In the genomic region with DNA sequence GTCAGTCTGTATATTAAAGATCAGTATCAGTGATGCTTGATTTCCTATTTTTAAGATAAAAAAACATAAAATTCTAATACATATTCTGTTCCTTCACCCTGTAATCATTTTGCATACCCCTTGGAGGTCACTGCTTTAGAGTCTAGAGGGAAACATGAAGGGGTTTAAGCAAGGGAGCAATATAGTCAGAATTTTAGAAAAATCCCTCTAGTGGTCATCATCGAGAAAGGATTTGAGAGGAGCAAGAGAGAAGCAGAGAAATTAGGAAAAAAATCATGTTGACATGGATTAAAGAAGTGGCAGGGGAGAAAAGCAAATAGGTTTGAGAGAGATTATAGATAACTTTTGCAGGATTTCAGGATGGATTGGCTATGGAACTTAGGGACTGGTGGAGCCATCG, we compare ENCODE assay signal across 12 cellular contexts. TPM values are rescaled to one million over a fixed set of nuclear protein-coding genes. Genes with fewer than 3 reads are reported as not detected.
DNase-seq lines count a peak whose midpoint lies in the region; ATAC-seq and TF ChIP-seq lines count a peak whose summit lies in the region.
"Had no signal": no experiment of that assay in that cellular context is flagged by ENCODE, and none has a peak within 500 bp of the region (broad histone marks: within the 10 kb centered on the region; RNA-seq: fewer than 3 reads in every experiment).

No MANE protein-coding gene starts in this region.

- no peak for TF ChIP-seq EP300 in gastroesophageal sphincter (IDR thresholded peaks at IDR 0.05)

- no peaks in the 10 kb centered on the region for H3K4me1 ChIP-seq in colonic mucosa
- H3K4me1 ChIP-seq in neural progenitor cell = no peaks in the 10 kb centered on the region
- no peaks in the 10 kb centered on the region for H3K4me1 ChIP-seq in gastroesophageal sphincter
- H3K4me1 ChIP-seq: upper lobe of left lung had no signal

- DNase-seq in NCI-H1092 treated with DMSO at 0.1 percent for 48 hours (lab: John Stamatoyannopoulos, UW) (peak; percentile 3), NCI-H1092 (lab: John Stamatoyannopoulos, UW) (no peak), NAMALWA (ENCODE audit: low spot score) (peak; percentile 26), colonic mucosa (no peak), neural progenitor cell (ENCODE audit: low spot score) (no peak), AG08396 (ENCODE audit: low spot score) (no peak), ACHN (no peak)
- DNase-seq: activated CD4-positive, CD25-positive, alpha-beta regulatory T cell treated with anti-CD3 and anti-CD28 coated beads, Interleukin-2, amount 50 U/mL, for 72 hours; activated naive CD4-positive, alpha-beta T cell treated with Interleukin-2 at 50 U/mL for 16 hours; NCI-H1694; upper lobe of left lung had no signal

- no peaks in the 10 kb centered on the region for H3K36me3 ChIP-seq in colonic mucosa
- no peaks in the 10 kb centered on the region for H3K36me3 ChIP-seq in neural progenitor cell
- H3K36me3 ChIP-seq in gastroesophageal sphincter = peaks cover 0 to 11% of the 10 kb centered on the region in 2 donors

- H4K20me1 ChIP-seq in neural progenitor cell (ENCODE audit: low read depth) = no peaks in the 10 kb centered on the region

- H3K27me3 Mint-ChIP-seq in neural progenitor cell (ENCODE audit: insufficient read depth, low read depth) = peaks cover 2% of the 10 kb centered on the region

- H2AFZ ChIP-seq in neural progenitor cell (replicated peaks) = no peak overlapping the region

- H3K9me3 ChIP-seq in colonic mucosa (no peaks in the 10 kb centered on the region), neural progenitor cell (ENCODE audit: low read depth) (no peaks in the 10 kb centered on the region), gastroesophageal sphincter (no peaks in the 10 kb centered on the region)
- H3K9me3 ChIP-seq: upper lobe of left lung had no signal

- TF ChIP-seq POLR2A in gastroesophageal sphincter (IDR thresholded peaks at IDR 0.05) = no peak

- H3K4me2 ChIP-seq in neural progenitor cell = no peak overlapping the region

- 13 to 42% methylated on average over 1 to 2 of the region's 2 CpGs for WGBS in gastroesophageal sphincter (ENCODE audit: low coverage in 1 of 2), 2 donors

- no peaks in the 10 kb centered on the region for H3K36me3 Mint-ChIP-seq in neural progenitor cell

- H3K27ac ChIP-seq in colonic mucosa = no peak overlapping the region
- no peak overlapping the region for H3K27ac ChIP-seq in neural progenitor cell
- H3K27ac ChIP-seq in gastroesophageal sphincter = no peak overlapping the region
- H3K27ac ChIP-seq: upper lobe of left lung had no signal

- H3K79me2 ChIP-seq in neural progenitor cell (ENCODE audit: low read depth) = no peaks in the 10 kb centered on the region

- H3K4me3 Mint-ChIP-seq in neural progenitor cell = no peak overlapping the region

- H3K9ac ChIP-seq in colonic mucosa (ENCODE audit: low read depth in 2 of 2, low read length in 2 of 2) (no peak overlapping the region), neural progenitor cell (no peak overlapping the region)

- peak; percentile 11 for TF ChIP-seq CTCF in colonic mucosa (IDR thresholded peaks at IDR 0.05)
- TF ChIP-seq CTCF in neural progenitor cell (IDR thresholded peaks at IDR 0.05) = peak; percentile 39
- no peak for TF ChIP-seq CTCF in gastroesophageal sphincter (IDR thresholded peaks at IDR 0.05)

- ATAC-seq in gastroesophageal sphincter = no peak

- H3K27ac Mint-ChIP-seq in neural progenitor cell = no peak overlapping the region

- in situ Hi-C loops in ACHN (cut with HindIII; ENCODE audit: low pct_ligation_motif_present, low pct_unique_long_range_greater_than_20kb, low sequenced_read_pairs) = no loop called here

- no peaks in the 10 kb centered on the region for H3K9me3 Mint-ChIP-seq in neural progenitor cell

- intact Hi-C loops in colonic mucosa (cut with DNase I) = no loop called here

- H3K4me3 ChIP-seq in colonic mucosa (no peak overlapping the region), neural progenitor cell (no peak overlapping the region), gastroesophageal sphincter (no peak overlapping the region)
- H3K4me3 ChIP-seq: upper lobe of left lung had no signal

- no peaks in the 10 kb centered on the region for H3K4me1 Mint-ChIP-seq in neural progenitor cell

- H3K27me3 ChIP-seq in colonic mucosa = no peaks in the 10 kb centered on the region
- H3K27me3 ChIP-seq in neural progenitor cell = no peaks in the 10 kb centered on the region
- H3K27me3 ChIP-seq in gastroesophageal sphincter = no peaks in the 10 kb centered on the region
- H3K27me3 ChIP-seq: upper lobe of left lung had no signal

- H3F3A ChIP-seq in neural progenitor cell (ENCODE audit: low read depth) = no peaks in the 10 kb centered on the region

RNA-seq across cellular contexts. Expression of gene APEX2, which starts 11.1 kb away (rescaled TPM):
- 10 to 100 TPM; 22.0 to 28.2 TPM for total RNA-seq in colonic mucosa
- 9.1 and 16.0 TPM in 2 replicates for total RNA-seq in neural progenitor cell (ENCODE audit: low replicate concordance)
- 1 to 10 TPM; 5.4 to 9.7 (median 6.4) TPM for total RNA-seq in gastroesophageal sphincter

RNA-seq across cellular contexts. Expression of gene PFKFB1, which starts 17.3 kb away (rescaled TPM):
- total RNA-seq in colonic mucosa (under 1 TPM; 0.25 to 0.32 TPM), neural progenitor cell (ENCODE audit: low replicate concordance) (0.17 and 0.74 TPM in 2 replicates), gastroesophageal sphincter (under 1 TPM in 1 of 4 donors, not detected in 3; 0.15 TPM)

RNA-seq across cellular contexts. Expression of gene ALAS2, which starts 19.5 kb away (rescaled TPM):
- total RNA-seq in colonic mucosa = under 1 TPM in 1 of 2 donors, not detected in 1; 0.74 TPM
- total RNA-seq in neural progenitor cell (ENCODE audit: low replicate concordance) = 0.31 TPM in 1 of 2 replicates, not detected in the other
- 1 to 10 TPM in 2 of 4 donors, under 1 TPM in 1, not detected in 1; 0.39 to 2.2 (median 1.4) TPM for total RNA-seq in gastroesophageal sphincter

Comparison
In these comparisons a context has a peak if more than half of its experiments do, and no peak if none do; other contexts are left out.
1. DNase-seq: peak in NCI-H1092 treated with DMSO at 0.1 percent for 48 hours (single experiment) and NAMALWA (single experiment); none in NCI-H1092 (single experiment), colonic mucosa (single experiment), neural progenitor cell (single experiment), AG08396 (single experiment) and ACHN (single experiment).
2. CTCF ChIP-seq: peak in colonic mucosa (single experiment) and neural progenitor cell (single experiment); none in gastroesophageal sphincter (0 of 4).